ENCODE assay signal across 17 cellular contexts in genomic region chr6:36268478-36269248, GRCh38. TPM values are rescaled to one million over a fixed set of nuclear protein-coding genes. Genes with fewer than 3 reads are reported as not detected.
DNase-seq lines count a peak whose midpoint lies in the region; ATAC-seq and TF ChIP-seq lines count a peak whose summit lies in the region.
"Had no signal": no experiment of that assay in that cellular context is flagged by ENCODE, and none has a peak within 500 bp of the region (broad histone marks: within the 10 kb centered on the region; RNA-seq: fewer than 3 reads in every experiment).

No MANE protein-coding gene starts in this region.

- H3K4me3 ChIP-seq in adrenal gland = no peak overlapping the region
- no peak overlapping the region for H3K4me3 ChIP-seq in fibroblast of villous mesenchyme (ENCODE audit: low read depth, low read length)
- H3K4me3 ChIP-seq: BLaER1 treated with 17β-estradiol and CSF1 and Interleukin-3, amounts not matched to agents 10 nM and 100 nM; prostate gland had no signal

- no peaks in the 10 kb centered on the region for H3K9me3 ChIP-seq in adrenal gland (replicated peaks in 1 of 3)
- H3K9me3 ChIP-seq: prostate gland had no signal

- CTCF ChIA-PET in activated CD8-positive, alpha-beta memory T cell treated with anti-CD3 and anti-CD28 coated beads, Interleukin-2, amount 10 ng/mL, durations not matched to agents 7 days and 5 days (lab: Charles Lee) = no interaction called here

- H3K27me3 ChIP-seq in adrenal gland = no peaks in the 10 kb centered on the region
- H3K27me3 ChIP-seq: BLaER1 treated with 17β-estradiol and CSF1 and Interleukin-3, amounts not matched to agents 10 nM and 100 nM had no signal

- DNase-seq in GM03348 (ENCODE audit: low spot score) (peak; percentile 58), adrenal gland (peak in 6 of 7 donors; percentile 69 to 79 (median 74)), fibroblast of villous mesenchyme (ENCODE audit: low read depth) (peak; percentile 23), posterior vena cava (ENCODE audit: low spot score) (peak; percentile 68), cerebellar cortex (ENCODE audit: low spot score) (no peak), left lobe of liver (ENCODE audit: low spot score) (no peak)
- no peak for DNase-seq in activated CD8-positive, alpha-beta memory T cell treated with anti-CD3 and anti-CD28 coated beads, Interleukin-2, amount 10 ng/mL, durations not matched to agents 7 days and 5 days
- DNase-seq: activated CD4-positive, alpha-beta T cell treated with anti-CD3 and anti-CD28 coated beads, Interleukin-2, amount 50 U/mL, for 1 hour; central memory CD4-positive, alpha-beta T cell; H7; midbrain; MV-4-11; T-helper 17 cell had no signal

- TF ChIP-seq CTCF in adrenal gland (IDR thresholded peaks at IDR 0.05) (no peak), fibroblast of villous mesenchyme (IDR thresholded peaks at IDR 0.05; ENCODE audit: insufficient read depth, low read depth, low read length) (no peak)

- H3K4me1 ChIP-seq in adrenal gland (replicated peaks in 1 of 2) = no peaks in the 10 kb centered on the region
- H3K4me1 ChIP-seq: prostate gland had no signal

- H3K27ac ChIP-seq in adrenal gland = no peak overlapping the region
- H3K27ac ChIP-seq: BLaER1 treated with 17β-estradiol and CSF1 and Interleukin-3, amounts not matched to agents 10 nM and 100 nM; prostate gland had no signal

- 50 to 68% (median 61%) methylated on average over 10 of the region's 10 CpGs for WGBS in adrenal gland, 4 donors

- ATAC-seq in activated CD8-positive, alpha-beta memory T cell treated with anti-CD3 and anti-CD28 coated beads, Interleukin-2, amount 10 ng/mL, durations not matched to agents 7 days and 5 days = no peak
- ATAC-seq in HG02970 (IDR thresholded peaks at IDR 0.05; ENCODE audit: low FRiP score, unreplicated experiment) (no peak), left lobe of liver (no peak)
- ATAC-seq: T-helper 17 cell had no signal

- no peaks in the 10 kb centered on the region for H3K36me3 ChIP-seq in adrenal gland (replicated peaks in 1 of 2)
- H3K36me3 ChIP-seq: BLaER1 treated with 17β-estradiol and CSF1 and Interleukin-3, amounts not matched to agents 10 nM and 100 nM; prostate gland had no signal

- TF ChIP-seq POLR2A in adrenal gland (IDR thresholded peaks at IDR 0.05) = no peak

- H3K9me3 Mint-ChIP-seq in activated CD8-positive, alpha-beta memory T cell treated with anti-CD3 and anti-CD28 coated beads, Interleukin-2, amount 10 ng/mL, durations not matched to agents 7 days and 5 days (ENCODE audit: low read depth) = peaks cover 2% of the 10 kb centered on the region

- no peaks in the 10 kb centered on the region for H3K4me1 Mint-ChIP-seq in activated CD8-positive, alpha-beta memory T cell treated with anti-CD3 and anti-CD28 coated beads, Interleukin-2, amount 10 ng/mL, durations not matched to agents 7 days and 5 days

- no peak overlapping the region for H3K4me3 Mint-ChIP-seq in activated CD8-positive, alpha-beta memory T cell treated with anti-CD3 and anti-CD28 coated beads, Interleukin-2, amount 10 ng/mL, durations not matched to agents 7 days and 5 days
- H3K4me3 Mint-ChIP-seq: T-helper 17 cell had no signal

- H3K36me3 Mint-ChIP-seq in activated CD8-positive, alpha-beta memory T cell treated with anti-CD3 and anti-CD28 coated beads, Interleukin-2, amount 10 ng/mL, durations not matched to agents 7 days and 5 days = no peaks in the 10 kb centered on the region

- intact Hi-C loops in adrenal gland (cut with DNase I) (no loop called here), posterior vena cava (cut with DNase I) (no loop called here)

- no peak overlapping the region for H3K27ac Mint-ChIP-seq in activated CD8-positive, alpha-beta memory T cell treated with anti-CD3 and anti-CD28 coated beads, Interleukin-2, amount 10 ng/mL, durations not matched to agents 7 days and 5 days
- H3K27ac Mint-ChIP-seq: T-helper 17 cell had no signal

- H3K27me3 Mint-ChIP-seq in activated CD8-positive, alpha-beta memory T cell treated with anti-CD3 and anti-CD28 coated beads, Interleukin-2, amount 10 ng/mL, durations not matched to agents 7 days and 5 days = peaks cover 22% of the 10 kb centered on the region

RNA-seq across cellular contexts. Expression of gene PNPLA1, which starts 1.2 kb away (rescaled TPM):
- total RNA-seq in adrenal gland (under 1 TPM in 3 of 8 donors, not detected in 5; 0.11 to 0.28 (median 0.28) TPM), fibroblast of villous mesenchyme (not detected in 2 replicates), posterior vena cava (under 1 TPM; 0.14 to 0.19 TPM), left lobe of liver (not detected)
- 1 to 10 TPM in 1 of 3 donors, under 1 TPM in 1, not detected in 1; 0.30 to 1.6 TPM for polyA plus RNA-seq in adrenal gland
- total RNA-seq in activated CD8-positive, alpha-beta memory T cell treated with anti-CD3 and anti-CD28 coated beads, Interleukin-2, amount 10 ng/mL, durations not matched to agents 7 days and 5 days = not detected
- total RNA-seq: epithelial cell of proximal tubule, H7 had no signal

Comparison
In these comparisons a context has a peak if more than half of its experiments do, and no peak if none do; other contexts are left out.
1. DNase-seq: peak in GM03348 (single experiment), adrenal gland (6 of 7), fibroblast of villous mesenchyme (single experiment) and posterior vena cava (single experiment); none in activated CD8-positive, alpha-beta memory T cell treated with anti-CD3 and anti-CD28 coated beads, Interleukin-2, amount 10 ng/mL, durations not matched to agents 7 days and 5 days (single experiment), cerebellar cortex (single experiment) and left lobe of liver (single experiment).